ENCODE assay signal across 10 cellular contexts in genomic region chr1:90835661-90836344, GRCh38.
DNase-seq lines count a peak whose midpoint lies in the region; ATAC-seq and TF ChIP-seq lines count a peak whose summit lies in the region.
"Had no signal": no experiment of that assay in that cellular context is flagged by ENCODE, and none has a peak within 500 bp of the region (broad histone marks: within the 10 kb centered on the region; RNA-seq: fewer than 3 reads in every experiment).

No MANE protein-coding gene starts in this region.

- no peak overlapping the region for H3K27ac Mint-ChIP-seq in CD8-positive, alpha-beta memory T cell
- no peak overlapping the region for H3K27ac Mint-ChIP-seq in brain
- H3K27ac Mint-ChIP-seq in osteocyte (ENCODE audit: unreplicated experiment): no peak overlapping the region

- no peak overlapping the region for H3K4me3 ChIP-seq in CD8-positive, alpha-beta memory T cell (ENCODE audit: low read length)
- H3K4me3 ChIP-seq in iPS-18a (ENCODE audit: low read length): peak overlapping the region; percentile 14
- H3K4me3 ChIP-seq in rectal smooth muscle tissue (ENCODE audit: low read length): peak overlapping the region; percentile 54

- H3K27me3 ChIP-seq in CD8-positive, alpha-beta memory T cell (ENCODE audit: insufficient read depth, low read length, poor library complexity, severe bottlenecking): peaks cover 87% of the 10 kb centered on the region
- H3K27me3 ChIP-seq in iPS-18a (ENCODE audit: control insufficient read depth, insufficient read depth, low read length): peaks cover 96% of the 10 kb centered on the region
- H3K27me3 ChIP-seq in rectal smooth muscle tissue (ENCODE audit: control insufficient read depth, insufficient read depth, low read length): peaks cover 25% of the 10 kb centered on the region

- TF ChIP-seq CTCF in brain (conservative IDR thresholded peaks at IDR 0.05) (no peak), osteocyte (IDR thresholded peaks at IDR 0.05) (no peak)

- H3K27me3 Mint-ChIP-seq in CD8-positive, alpha-beta memory T cell: peaks cover 86% of the 10 kb centered on the region in 2 donors
- H3K27me3 Mint-ChIP-seq in brain (peaks cover 98% of the 10 kb centered on the region), osteocyte (ENCODE audit: unreplicated experiment) (peaks cover 75% of the 10 kb centered on the region)

- H3K36me3 ChIP-seq in CD8-positive, alpha-beta memory T cell (ENCODE audit: insufficient read depth, low read length): no peaks in the 10 kb centered on the region
- H3K36me3 ChIP-seq in iPS-18a (ENCODE audit: control insufficient read depth, low read depth, low read length): no peaks in the 10 kb centered on the region
- no peaks in the 10 kb centered on the region for H3K36me3 ChIP-seq in rectal smooth muscle tissue (ENCODE audit: control insufficient read depth, insufficient read depth, low read length)

- H3K27ac ChIP-seq in CD8-positive, alpha-beta memory T cell (ENCODE audit: low read depth, low read length): no peak overlapping the region
- no peak overlapping the region for H3K27ac ChIP-seq in iPS-18a (ENCODE audit: low read length)
- H3K27ac ChIP-seq in rectal smooth muscle tissue (ENCODE audit: low read depth, low read length): no peak overlapping the region

- CTCF ChIA-PET in CD8-positive, alpha-beta memory T cell (lab: Charles Lee): no interaction called here

- no peaks in the 10 kb centered on the region for H3K36me3 Mint-ChIP-seq in CD8-positive, alpha-beta memory T cell
- peaks cover 8% of the 10 kb centered on the region for H3K36me3 Mint-ChIP-seq in brain
- no peaks in the 10 kb centered on the region for H3K36me3 Mint-ChIP-seq in osteocyte (ENCODE audit: unreplicated experiment)

- H3K4me1 ChIP-seq in CD8-positive, alpha-beta memory T cell (ENCODE audit: insufficient read depth, low read length): peaks cover 14% of the 10 kb centered on the region
- peaks cover 69% of the 10 kb centered on the region for H3K4me1 ChIP-seq in iPS-18a (ENCODE audit: control insufficient read depth, low read depth, low read length)
- no peaks in the 10 kb centered on the region for H3K4me1 ChIP-seq in rectal smooth muscle tissue (ENCODE audit: control insufficient read depth, insufficient read depth, low read length)

- H3K9me3 Mint-ChIP-seq in CD8-positive, alpha-beta memory T cell: peaks cover 0 to 5% (median 0%) of the 10 kb centered on the region in 5 donors
- peaks cover 0 to 6% (median 3%) of the 10 kb centered on the region in 5 experiments for H3K9me3 Mint-ChIP-seq in brain
- no peaks in the 10 kb centered on the region for H3K9me3 Mint-ChIP-seq in osteocyte (ENCODE audit: unreplicated experiment)

- POLR2A ChIA-PET in CD8-positive, alpha-beta memory T cell (lab: Charles Lee): no interaction called here

- H3K9ac ChIP-seq in iPS-18a (ENCODE audit: low read length) (no peak overlapping the region), rectal smooth muscle tissue (ENCODE audit: low read length) (no peak overlapping the region)

- ATAC-seq in GM21717 (IDR thresholded peaks at IDR 0.05; ENCODE audit: unreplicated experiment): no peak

- H3K9me3 ChIP-seq in CD8-positive, alpha-beta memory T cell (ENCODE audit: low read length): no peaks in the 10 kb centered on the region
- no peaks in the 10 kb centered on the region for H3K9me3 ChIP-seq in iPS-18a (ENCODE audit: control insufficient read depth, low read depth, low read length)

- H3K4me3 Mint-ChIP-seq in CD8-positive, alpha-beta memory T cell: peak overlapping the region in 5 of 7 donors; percentile 40 to 72 (median 47)
- H3K4me3 Mint-ChIP-seq in brain (peak overlapping the region in 4 of 5 experiments; percentile 34 to 79 (median 74)), osteocyte (ENCODE audit: unreplicated experiment) (no peak overlapping the region)

- DNase-seq in CD8-positive, alpha-beta memory T cell: no peak
- DNase-seq in osteocyte (ENCODE audit: extremely low spot score, unreplicated experiment) (no peak), NCI-H1105 treated with DMSO at 0.1 percent for 48 hours (lab: John Stamatoyannopoulos, UW) (no peak), NCI-H128 (lab: John Stamatoyannopoulos, UW; ENCODE audit: unreplicated experiment) (no peak)
- DNase-seq: activated CD8-positive, alpha-beta memory T cell treated with anti-CD3 and anti-CD28 coated beads, Interleukin-2, amount 50 U/mL, for 4 hours; NCI-H2029 treated with DMSO at 0.1 percent for 48 hours had no signal

- peaks cover 22 to 51% (median 31%) of the 10 kb centered on the region in 3 donors for H3K4me1 Mint-ChIP-seq in CD8-positive, alpha-beta memory T cell
- H3K4me1 Mint-ChIP-seq in brain (peaks cover 41% of the 10 kb centered on the region), osteocyte (ENCODE audit: unreplicated experiment) (peaks cover 2% of the 10 kb centered on the region)
